18 cellular contexts compared by ENCODE assay signal in genomic region chr5:130231786-130232185, GRCh38.
"Had no signal": no experiment of that assay in that cellular context is flagged by ENCODE, and none has a peak within 500 bp of the region (broad histone marks: within the 10 kb centered on the region; RNA-seq: fewer than 3 reads in every experiment).

No MANE protein-coding gene starts in this region.

- DNase-seq: colonic mucosa; dermis blood vessel endothelial cell; erythroblast; head of caudate nucleus; kidney; left cardiac atrium; left ventricle myocardium inferior; naive thymus-derived CD8-positive, alpha-beta T cell; posterior cingulate gyrus; stimulated activated CD4-positive, alpha-beta T cell treated with anti-CD3 and anti-CD28 coated beads, Interleukin-2, amount 100 ng/mL, for 24 hours; stimulated activated naive CD4-positive, alpha-beta T cell; stomach; substantia nigra; transverse colon had no signal

- H3K27ac Mint-ChIP-seq: naive thymus-derived CD8-positive, alpha-beta T cell had no signal

- H3K4me3 Mint-ChIP-seq: naive thymus-derived CD8-positive, alpha-beta T cell had no signal

- H3K4me1 Mint-ChIP-seq: naive thymus-derived CD8-positive, alpha-beta T cell had no signal

- H3K4me3 ChIP-seq: colonic mucosa, hepatocyte, left ventricle myocardium inferior, lung, skin epidermis, stomach, thoracic aorta, transverse colon had no signal
